Comparison of ENCODE assay signal across 17 cellular contexts in genomic region chr12:72028966-72029365, GRCh38.
"Had no signal": no experiment of that assay in that cellular context is flagged by ENCODE, and none has a peak within 500 bp of the region (broad histone marks: within the 10 kb centered on the region; RNA-seq: fewer than 3 reads in every experiment).

No MANE protein-coding gene starts in this region.

- DNase-seq: KBM-7, MG63, NCI-H1048, NCI-H1105, NCI-H1436 treated with DMSO at 0.1 percent for 48 hours, NCI-H1694, NCI-H187 treated with DMSO at 0.1 percent for 48 hours, NCI-H2029 treated with DMSO at 0.1 percent for 48 hours, NCI-H2227 treated with DMSO at 0.1 percent for 48 hours, NCI-H524, NCI-H526 treated with DMSO at 0.1 percent for 48 hours, NCI-H748 treated with DMSO at 0.1 percent for 48 hours, PC-3, SHP77, SK-N-SH, T-helper 1 cell had no signal

- ATAC-seq: Panc1, PC-3 had no signal
